In genomic region chr15:25238126-25238525, GRCh38 we compare ENCODE assay signal across 25 cellular contexts.
A peak's percentile ranks its signal among the peaks of the same experiment; 100 is the strongest.
DNase-seq lines count a peak whose midpoint lies in the region; ATAC-seq, FAIRE-seq and TF ChIP-seq lines count a peak whose summit lies in the region.
"Had no signal": no experiment of that assay in that cellular context is flagged by ENCODE, and none has a peak within 500 bp of the region (broad histone marks: within the 10 kb centered on the region; RNA-seq: fewer than 3 reads in every experiment).

No MANE protein-coding gene starts in this region.

- H3K36me3 ChIP-seq in right lobe of liver: no peaks in the 10 kb centered on the region
- H3K36me3 ChIP-seq in HepG2 (replicated peaks in 1 of 2; ENCODE audit: control insufficient read depth in 1 of 2, insufficient read depth in 2 of 2, low read length in 2 of 2): no peaks in the 10 kb centered on the region
- H3K36me3 ChIP-seq in left ventricle myocardium inferior: no peaks in the 10 kb centered on the region

- no peak overlapping the region for H3K27ac Mint-ChIP-seq in natural killer cell
- H3K27ac Mint-ChIP-seq: CD8-positive, alpha-beta T cell had no signal

- TF ChIP-seq EP300 in HepG2 (IDR thresholded peaks at IDR 0.05; ENCODE audit: low read depth in 2 of 2, low read length in 2 of 2) (no peak), HepG2 (CRISPR knock-in tag; IDR thresholded peaks at IDR 0.05; ENCODE audit: borderline replicate concordance) (no peak)

- no peak overlapping the region for H3K9ac ChIP-seq in HepG2 (ENCODE audit: insufficient read depth, low read depth, low read length)

- no peak overlapping the region for H3K4me2 ChIP-seq in HepG2 (ENCODE audit: low read depth, low read length)

- POLR2A ChIA-PET in HepG2 (lab: Yijun Ruan, JAX): no interaction called here

- no peak for TF ChIP-seq RAD21 in HepG2 (CRISPR knock-in tag; IDR thresholded peaks at IDR 0.05)

- intact Hi-C loops in right lobe of liver (cut with DNase I) (no loop called here), HepG2 (cut with micrococcal nuclease; ENCODE audit: unreplicated experiment) (no loop called here), left ventricle myocardium inferior (cut with micrococcal nuclease) (no loop called here), posterior vena cava (cut with DNase I) (no loop called here), natural killer cell (cut with micrococcal nuclease) (no loop called here)

- no peak for FAIRE-seq in HepG2 (lab: Jason Lieb, UNC)
- FAIRE-seq: GM12878, K562, RCC 7860 had no signal

- DNase-seq in right lobe of liver (peak in 2 of 3 donors; percentile 9 to 36), HepG2 (ENCODE audit: low spot score) (no peak), left ventricle myocardium inferior (peak; percentile 9), posterior vena cava (ENCODE audit: low spot score) (peak; percentile 38), natural killer cell (no peak), NCI-H524 (lab: John Stamatoyannopoulos, UW) (no peak)
- DNase-seq: C1 segment of cervical spinal cord, Caco-2, DMS 273 treated with DMSO at 0.1 percent for 48 hours, DMS79, EL, GDM1, Kasumi-1, NCI-H1105, NCI-H1436 treated with DMSO at 0.1 percent for 48 hours, NCI-H187 treated with DMSO at 0.1 percent for 48 hours, NCI-H2171 treated with DMSO at 0.1 percent for 48 hours, NCI-H345, NCI-H510A treated with DMSO at 0.1 percent for 48 hours, NCI-H748 treated with DMSO at 0.1 percent for 48 hours had no signal

- H3K4me3 Mint-ChIP-seq in natural killer cell: no peak overlapping the region
- H3K4me3 Mint-ChIP-seq: CD8-positive, alpha-beta T cell had no signal

- TF ChIP-seq POLR2A in right lobe of liver (IDR thresholded peaks at IDR 0.05): no peak
- TF ChIP-seq POLR2A in HepG2 (IDR thresholded peaks at IDR 0.05; ENCODE audit: insufficient read depth in 1 of 2, low read depth in 2 of 2, low read length in 2 of 2): no peak

- no peaks in the 10 kb centered on the region for H3K4me1 Mint-ChIP-seq in natural killer cell

- WGBS in right lobe of liver (ENCODE audit: insufficient coverage, low coverage, low lambda C conversion rate, missing lambda C conversion rate): 100% methylated on average over 1 of the region's 11 CpGs
- 89% methylated on average over 8 of the region's 11 CpGs for WGBS in HepG2 (ENCODE audit: low lambda C conversion rate)

- TF ChIP-seq CTCF in right lobe of liver (IDR thresholded peaks at IDR 0.05): no peak
- no peak for TF ChIP-seq CTCF in HepG2 (CRISPR knock-in tag; IDR thresholded peaks at IDR 0.05)
- no peak for TF ChIP-seq CTCF in left ventricle myocardium inferior (IDR thresholded peaks at IDR 0.05; ENCODE audit: borderline replicate concordance)
- TF ChIP-seq CTCF in natural killer cell (IDR thresholded peaks at IDR 0.05): no peak

- H3K9me3 ChIP-seq in right lobe of liver: no peaks in the 10 kb centered on the region
- H3K9me3 ChIP-seq in HepG2 (ENCODE audit: low read length): peaks cover 100% of the 10 kb centered on the region
- peaks cover 21% of the 10 kb centered on the region for H3K9me3 ChIP-seq in left ventricle myocardium inferior (replicated peaks)

- H3K27ac ChIP-seq in right lobe of liver (no peak overlapping the region), HepG2 (ENCODE audit: extremely low read length, insufficient read depth, low read length) (no peak overlapping the region), left ventricle myocardium inferior (replicated peaks) (no peak overlapping the region)

- H3K27me3 Mint-ChIP-seq in natural killer cell (ENCODE audit: low read depth in 2 of 2): no peaks in the 10 kb centered on the region

- no peaks in the 10 kb centered on the region for H4K20me1 ChIP-seq in HepG2 (ENCODE audit: insufficient read depth, low read length)

- H3K4me3 ChIP-seq in right lobe of liver (no peak overlapping the region), HepG2 (replicated peaks in 1 of 3; ENCODE audit: insufficient read depth in 1 of 3, low read depth in 2 of 3, low read length in 3 of 3) (no peak overlapping the region), left ventricle myocardium inferior (no peak overlapping the region)
- H3K4me3 ChIP-seq: GM12878, K562 had no signal

- no TSS peak for BruUV-seq in HepG2 (replicated peaks; lab: Mats Ljungman, UMichigan)

- no peak for ATAC-seq in right lobe of liver
- ATAC-seq in HepG2: no peak
- no peak for ATAC-seq in natural killer cell
- no peak for ATAC-seq in GM21526 (IDR thresholded peaks at IDR 0.05; ENCODE audit: low FRiP score, unreplicated experiment)
- ATAC-seq: CD8-positive, alpha-beta T cell; GM12878; K562 had no signal

- no peaks in the 10 kb centered on the region for H3K4me1 ChIP-seq in right lobe of liver
- H3K4me1 ChIP-seq in HepG2 (ENCODE audit: insufficient read depth, low read length): no peaks in the 10 kb centered on the region
- H3K4me1 ChIP-seq in left ventricle myocardium inferior: no peaks in the 10 kb centered on the region
- H3K4me1 ChIP-seq: Caco-2 had no signal

- H3K9me3 Mint-ChIP-seq in natural killer cell: peaks cover 0 to 4% of the 10 kb centered on the region in 2 donors
- H3K9me3 Mint-ChIP-seq: CD8-positive, alpha-beta T cell had no signal

- in situ Hi-C loops in HepG2 (cut with HindIII; ENCODE audit: extremely low pct_ligation_motif_present, low pct_unique_long_range_greater_than_20kb): no loop called here

- H3K79me2 ChIP-seq in HepG2 (ENCODE audit: insufficient read depth, low read length): no peaks in the 10 kb centered on the region

- no peaks in the 10 kb centered on the region for H3K36me3 Mint-ChIP-seq in natural killer cell
- H3K36me3 Mint-ChIP-seq: CD8-positive, alpha-beta T cell had no signal

- H2AFZ ChIP-seq in HepG2 (ENCODE audit: low read length): no peak overlapping the region

- H3K27me3 ChIP-seq in right lobe of liver (no peaks in the 10 kb centered on the region), HepG2 (ENCODE audit: control insufficient read depth in 1 of 2, insufficient read depth in 2 of 2, low read length in 2 of 2) (no peaks in the 10 kb centered on the region), left ventricle myocardium inferior (ENCODE audit: low read depth) (no peaks in the 10 kb centered on the region)

- CTCF ChIA-PET in HepG2 (lab: Yijun Ruan, JAX; ENCODE audit: low intra/inter-chr PET ratio, low total read pairs): no interaction called here

TF ChIP-seq in HepG2, 621 proteins besides CTCF, POLR2A, EP300 and RAD21:
- TF ChIP-seq SMAD9 (CRISPR knock-in tag; IDR thresholded peaks at IDR 0.05): no peak
- no peak for TF ChIP-seq NFYC (CRISPR knock-in tag; IDR thresholded peaks at IDR 0.05)
- no peak for TF ChIP-seq ZNF274 (CRISPR knock-in tag; IDR thresholded peaks at IDR 0.05)
- no peak for TF ChIP-seq DBP (CRISPR knock-in tag; IDR thresholded peaks at IDR 0.05; ENCODE audit: not compliant biosample characterization)
- no peak for TF ChIP-seq RBM39 (IDR thresholded peaks at IDR 0.05; ENCODE audit: low read depth, low read length, poor library complexity, severe bottlenecking)
- TF ChIP-seq TAF15 (IDR thresholded peaks at IDR 0.05; ENCODE audit: low read depth, low read length, poor library complexity, severe bottlenecking): no peak
- no peak for TF ChIP-seq TBX3 (IDR thresholded peaks at IDR 0.05; ENCODE audit: borderline replicate concordance)
- TF ChIP-seq MTA1 (CRISPR knock-in tag; IDR thresholded peaks at IDR 0.05; ENCODE audit: borderline replicate concordance): no peak
- no peak for TF ChIP-seq ZNF720 (CRISPR knock-in tag; IDR thresholded peaks at IDR 0.05)
- no peak for TF ChIP-seq SALL1 (CRISPR knock-in tag; IDR thresholded peaks at IDR 0.05)
- no peak for TF ChIP-seq ZNF337 (CRISPR knock-in tag; IDR thresholded peaks at IDR 0.05; ENCODE audit: borderline replicate concordance, low read depth)
- TF ChIP-seq EHMT2 (IDR thresholded peaks at IDR 0.05; ENCODE audit: borderline replicate concordance, low read depth, low read length): no peak
- no peak for TF ChIP-seq ZNF253 (CRISPR knock-in tag; IDR thresholded peaks at IDR 0.05; ENCODE audit: borderline replicate concordance)

Comparison
In these comparisons a context has a peak if more than half of its experiments do, and no peak if none do; other contexts are left out.
1. DNase-seq: peak in right lobe of liver (2 of 3), left ventricle myocardium inferior (single experiment) and posterior vena cava (single experiment); none in HepG2 (single experiment), natural killer cell (single experiment) and NCI-H524 (0 of 2).